Comparison of ENCODE assay signal across 15 cellular contexts in the genomic region with DNA sequence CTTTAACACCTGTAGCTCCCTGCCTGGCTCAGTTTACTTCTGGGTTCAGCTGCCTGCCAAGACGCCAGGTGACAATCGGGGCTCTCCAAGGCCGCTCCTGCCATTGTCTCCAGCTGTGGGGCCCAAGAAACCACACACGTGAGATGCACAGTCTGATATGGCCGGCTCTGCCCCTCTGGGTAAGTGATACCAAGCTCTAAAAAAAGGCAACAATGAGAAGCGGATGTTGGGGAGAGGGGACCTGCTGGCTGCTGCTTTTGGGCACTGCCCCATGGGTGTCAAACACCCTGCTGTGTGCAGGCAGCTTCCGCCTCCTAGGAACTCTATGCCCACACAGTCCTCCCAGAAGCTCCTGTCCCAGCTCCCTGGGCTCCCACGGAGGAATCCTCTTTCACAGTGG.
DNase-seq lines count a peak whose midpoint lies in the region; ATAC-seq and TF ChIP-seq lines count a peak whose summit lies in the region.
"Had no signal": no experiment of that assay in that cellular context is flagged by ENCODE, and none has a peak within 500 bp of the region (broad histone marks: within the 10 kb centered on the region; RNA-seq: fewer than 3 reads in every experiment).

No MANE protein-coding gene starts in this region.

- H4K20me1 ChIP-seq in BLaER1 = no peaks in the 10 kb centered on the region

- peaks cover 61% of the 10 kb centered on the region for H3K4me1 Mint-ChIP-seq in activated CD4-positive, alpha-beta memory T cell treated with anti-CD3 and anti-CD28 coated beads for 36 hours (ENCODE audit: low read depth)

- POLR2A ChIA-PET in activated CD4-positive, alpha-beta memory T cell treated with anti-CD3 and anti-CD28 coated beads for 36 hours (lab: Charles Lee) = interaction anchor here (1.2 kb wide), 1 partner anchor 158 kb away, joined by 3 read pairs; no protein-coding TSS in a partner anchor
- POLR2A ChIA-PET in A673 (lab: Charles Lee; ENCODE audit: low non-redundant PET) = no interaction called here

- TF ChIP-seq CTCF in A673 (conservative IDR thresholded peaks at IDR 0.05; ENCODE audit: low read depth, low read length) = no peak

- H3K36me3 ChIP-seq in BLaER1 = no peaks in the 10 kb centered on the region
- H3K36me3 ChIP-seq in A673 (ENCODE audit: insufficient read depth, low read length, poor library complexity, severe bottlenecking) = no peaks in the 10 kb centered on the region
- H3K36me3 ChIP-seq: upper lobe of left lung, WERI-Rb-1 had no signal

- no TSS peak for BruUV-seq in A673 (replicated peaks; lab: Mats Ljungman, UMichigan)

- H3K9me3 ChIP-seq in BLaER1 = no peaks in the 10 kb centered on the region
- H3K9me3 ChIP-seq in A673 (ENCODE audit: low read depth, low read length, poor library complexity, severe bottlenecking) = no peaks in the 10 kb centered on the region
- H3K9me3 ChIP-seq: upper lobe of left lung had no signal

- peak overlapping the region; percentile 58 for H3K4me3 Mint-ChIP-seq in activated CD4-positive, alpha-beta memory T cell treated with anti-CD3 and anti-CD28 coated beads for 36 hours

- ATAC-seq in GM18511 (IDR thresholded peaks at IDR 0.05; ENCODE audit: unreplicated experiment) (no peak), HG03097 (IDR thresholded peaks at IDR 0.05; ENCODE audit: low FRiP score, unreplicated experiment) (no peak)

- peak overlapping the region; percentile 66 for H3K4me2 ChIP-seq in BLaER1

- H3K27me3 ChIP-seq in BLaER1 (no peaks in the 10 kb centered on the region), A673 (replicated peaks; ENCODE audit: insufficient read depth, low read depth, low read length, poor library complexity) (no peaks in the 10 kb centered on the region)
- H3K27me3 ChIP-seq: upper lobe of left lung had no signal

- H3K27ac Mint-ChIP-seq in activated CD4-positive, alpha-beta memory T cell treated with anti-CD3 and anti-CD28 coated beads for 36 hours = peak overlapping the region; percentile 80

- H3K4me1 ChIP-seq in BLaER1 = peaks cover 19% of the 10 kb centered on the region
- peaks cover 20% of the 10 kb centered on the region for H3K4me1 ChIP-seq in A673 (ENCODE audit: insufficient read depth, low read length, poor library complexity, severe bottlenecking)
- H3K4me1 ChIP-seq: upper lobe of left lung had no signal

- CTCF ChIA-PET in activated CD4-positive, alpha-beta memory T cell treated with anti-CD3 and anti-CD28 coated beads for 36 hours (lab: Charles Lee) = interaction anchor here (0.7 to 6.9 kb wide), 3 partner anchors 33 to 1052 kb away, joined by 3 to 67 read pairs (median 5); no protein-coding TSS in a partner anchor
- CTCF ChIA-PET in A673 (lab: Charles Lee) = no interaction called here

- H3K4me3 ChIP-seq in BLaER1 (no peak overlapping the region), A673 (ENCODE audit: low read depth, low read length, poor library complexity, severe bottlenecking) (no peak overlapping the region)
- H3K4me3 ChIP-seq: upper lobe of left lung had no signal

- 0 out of 2 replicates have a peak overlapping the region, but pooled peaks have one; percentile 29 for H3K27ac ChIP-seq in BLaER1
- H3K27ac ChIP-seq in A673 (ENCODE audit: low read depth, low read length, poor library complexity, severe bottlenecking) = no peak overlapping the region
- H3K27ac ChIP-seq: epithelial cell of prostate, upper lobe of left lung, WERI-Rb-1 had no signal

- H3K36me3 Mint-ChIP-seq in activated CD4-positive, alpha-beta memory T cell treated with anti-CD3 and anti-CD28 coated beads for 36 hours = no peaks in the 10 kb centered on the region

- intact Hi-C loops in activated CD4-positive, alpha-beta memory T cell treated with anti-CD3 and anti-CD28 coated beads for 36 hours (cut with micrococcal nuclease) = loop anchor here (1.0 to 10.0 kb wide), 4 partner anchors 144 to 1137 kb away; partner anchors contain the start of gene BCL11B
- intact Hi-C loops in A673 (cut with micrococcal nuclease; ENCODE audit: unreplicated experiment) = loop anchor here (5.0 kb wide), 1 partner anchor 159 kb away; no protein-coding TSS in a partner anchor

- peak; percentile 50 for DNase-seq in DMS153 treated with DMSO at 0.1 percent for 48 hours (lab: John Stamatoyannopoulos, UW; ENCODE audit: unreplicated experiment)
- DNase-seq in activated CD4-positive, alpha-beta memory T cell treated with anti-CD3 and anti-CD28 coated beads for 36 hours = peak; percentile 42
- DNase-seq in central memory CD4-positive, alpha-beta T cell = peak; percentile 22
- no peak for DNase-seq in A673 (ENCODE audit: low spot score)
- no peak for DNase-seq in LoVo (ENCODE audit: low spot score)
- DNase-seq: activated effector memory CD4-positive, alpha-beta T cell treated with anti-CD3 and anti-CD28 coated beads, Interleukin-2, amount 50 U/mL, for 16 hours; glutamatergic neuron; islet precursor cell; posterior cingulate gyrus; WERI-Rb-1 had no signal

- no peaks in the 10 kb centered on the region for H3K9me3 Mint-ChIP-seq in activated CD4-positive, alpha-beta memory T cell treated with anti-CD3 and anti-CD28 coated beads for 36 hours

- H3K9ac ChIP-seq in BLaER1 = no peak overlapping the region

- H3K27me3 Mint-ChIP-seq in activated CD4-positive, alpha-beta memory T cell treated with anti-CD3 and anti-CD28 coated beads for 36 hours = no peaks in the 10 kb centered on the region

Comparison
In these comparisons a context has a peak if more than half of its experiments do, and no peak if none do; other contexts are left out.
1. DNase-seq: peak in DMS153 treated with DMSO at 0.1 percent for 48 hours (single experiment), activated CD4-positive, alpha-beta memory T cell treated with anti-CD3 and anti-CD28 coated beads for 36 hours (single experiment) and central memory CD4-positive, alpha-beta T cell (single experiment); none in A673 (single experiment) and LoVo (single experiment).